ENCODE assay signal across 8 cellular contexts in genomic region chr2:204871246-204871953, GRCh38.
DNase-seq lines count a peak whose midpoint lies in the region; ATAC-seq and FAIRE-seq lines count a peak whose summit lies in the region.

No MANE protein-coding gene starts in this region.

- H3K36me3 Mint-ChIP-seq in T-helper 17 cell (ENCODE audit: low read depth), result peaks cover 2% of the 10 kb centered on the region

- peaks cover 16% of the 10 kb centered on the region for H3K4me1 Mint-ChIP-seq in T-helper 17 cell

- H3K27me3 Mint-ChIP-seq in T-helper 17 cell, result no peaks in the 10 kb centered on the region

- H3K9me3 ChIP-seq in T-helper 17 cell (ENCODE audit: control insufficient read depth, low read length, poor library complexity, severe bottlenecking), result no peaks in the 10 kb centered on the region

- DNase-seq in CD1c-positive myeloid dendritic cell (ENCODE audit: extremely low spot score), result peak; percentile 59
- DNase-seq in HuH-7 (ENCODE audit: low spot score), result peak; percentile 7
- DNase-seq in T-helper 17 cell, result no peak
- no peak for DNase-seq in left ventricle myocardium superior
- no peak for DNase-seq in posterior cingulate gyrus
- DNase-seq in iPS-NIHi7 (ENCODE audit: extremely low spot score), result no peak
- DNase-seq in urothelium cell line (ENCODE audit: low spot score), result no peak

- H3K27ac Mint-ChIP-seq in T-helper 17 cell, result peak overlapping the region; percentile 74

- ATAC-seq in T-helper 17 cell (peak; percentile 52), left ventricle myocardium superior (peak; percentile 39), HG02970 (IDR thresholded peaks at IDR 0.05; ENCODE audit: low FRiP score, unreplicated experiment) (no peak)

- peak overlapping the region; percentile 47 for H3K4me3 Mint-ChIP-seq in T-helper 17 cell

- no peak for FAIRE-seq in urothelium cell line (lab: Jason Lieb, UNC)

- intact Hi-C loops in left ventricle myocardium superior (cut with micrococcal nuclease) (no loop called here), posterior cingulate gyrus (cut with DNase I) (loop anchor here (1.0 to 5.0 kb wide), 2 partner anchors 804 to 1056 kb away; no protein-coding TSS in a partner anchor)

Comparison
In these comparisons a context has a peak if more than half of its experiments do, and no peak if none do; other contexts are left out.
1. DNase-seq: peak in CD1c-positive myeloid dendritic cell (single experiment) and HuH-7 (single experiment); none in T-helper 17 cell (0 of 3), left ventricle myocardium superior (single experiment), posterior cingulate gyrus (0 of 10), iPS-NIHi7 (single experiment) and urothelium cell line (single experiment).